27 cellular contexts compared by ENCODE assay signal in the genomic region with DNA sequence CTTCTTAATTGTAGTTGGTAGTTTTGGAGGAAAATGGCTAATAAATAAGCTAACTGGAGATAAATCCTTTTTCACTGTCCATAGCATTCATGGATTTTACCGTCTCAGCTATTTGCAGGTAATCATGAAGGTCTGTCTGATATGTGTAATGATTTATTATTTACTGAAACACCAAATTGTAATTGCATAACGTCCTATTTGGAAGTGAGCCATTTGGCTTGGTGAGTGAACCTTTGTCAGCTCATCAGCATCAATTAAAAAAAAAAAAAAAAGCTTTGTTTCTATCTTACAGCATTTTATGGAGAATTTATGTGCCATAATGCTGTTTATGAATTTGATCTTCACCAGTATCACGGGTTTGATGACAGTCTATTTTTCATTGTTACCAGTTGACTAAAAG.
"Had no signal": no experiment of that assay in that cellular context is flagged by ENCODE, and none has a peak within 500 bp of the region (broad histone marks: within the 10 kb centered on the region; RNA-seq: fewer than 3 reads in every experiment).

No MANE protein-coding gene starts in this region.

- ATAC-seq: naive thymus-derived CD4-positive, alpha-beta T cell; sciatic nerve; stimulated activated effector memory CD8-positive, alpha-beta T cell treated with anti-CD3 and anti-CD28 coated beads, Interleukin-12 subunit alpha, Interleukin-12 subunit beta, amount 100 ng/mL, for 72 hours; WTC11 had no signal

- H3K27me3 Mint-ChIP-seq: activated CD4-positive, alpha-beta memory T cell treated with anti-CD3 and anti-CD28 coated beads, Interleukin-2, amount 10 ng/mL, durations not matched to agents 7 days and 5 days; activated CD4-positive, alpha-beta T cell treated with anti-CD3 and anti-CD28 coated beads, Interleukin-2, amount 10 ng/mL, durations not matched to agents 7 days and 5 days; activated T-cell treated with anti-CD3 and anti-CD28 coated beads, Interleukin-2, amount 50 U/mL, for 24 hours; memory B cell; naive thymus-derived CD4-positive, alpha-beta T cell; progenitor cell of endocrine pancreas; stimulated activated naive CD8-positive, alpha-beta T cell treated with anti-CD3 and anti-CD28 coated beads, Interleukin-15, Interleukin-2, amounts not matched to agents 100 ng/mL and 50 ng/mL, for 24 hours had no signal

- H3K36me3 Mint-ChIP-seq: stimulated activated effector memory CD8-positive, alpha-beta T cell treated with anti-CD3 and anti-CD28 coated beads, Interleukin-12 subunit alpha, Interleukin-12 subunit beta, amount 100 ng/mL, for 72 hours had no signal

- DNase-seq: activated CD4-positive, alpha-beta memory T cell treated with anti-CD3 and anti-CD28 coated beads, Interleukin-2, amount 10 ng/mL, durations not matched to agents 7 days and 5 days; activated CD4-positive, alpha-beta T cell treated with anti-CD3 and anti-CD28 coated beads for 1 hour; activated CD4-positive, alpha-beta T cell treated with anti-CD3 and anti-CD28 coated beads, Interleukin-2, amount 10 ng/mL, durations not matched to agents 7 days and 5 days; activated CD8-positive, alpha-beta memory T cell treated with anti-CD3 and anti-CD28 coated beads, Interleukin-2, amount 50 U/mL, for 48 hours; activated gamma-delta T cell treated with Interleukin-2 at 50 U/mL for 16 hours; activated naive CD4-positive, alpha-beta T cell treated with anti-CD3 and anti-CD28 coated beads, Interleukin-2, amount 50 U/mL, for 16 hours; activated T-cell treated with anti-CD3 and anti-CD28 coated beads, Interleukin-2, amount 50 U/mL, for 24 hours; amniotic stem cell; brain microvascular endothelial cell; central memory CD4-positive, alpha-beta T cell; effector CD8-positive, alpha-beta T cell; foreskin fibroblast; head of caudate nucleus; hypothalamus; immature natural killer cell; midbrain; naive thymus-derived CD4-positive, alpha-beta T cell; ovary; retina; stimulated activated CD4-positive, alpha-beta T cell treated with anti-CD3 and anti-CD28 coated beads, Interleukin-4, amount 100 ng/mL, for 24 hours; T-helper 2 cell had no signal

- H3K4me3 Mint-ChIP-seq: activated CD4-positive, alpha-beta memory T cell treated with anti-CD3 and anti-CD28 coated beads, Interleukin-2, amount 10 ng/mL, durations not matched to agents 7 days and 5 days; activated CD4-positive, alpha-beta T cell treated with anti-CD3 and anti-CD28 coated beads, Interleukin-2, amount 10 ng/mL, durations not matched to agents 7 days and 5 days; activated T-cell treated with anti-CD3 and anti-CD28 coated beads, Interleukin-2, amount 50 U/mL, for 24 hours; immature natural killer cell; memory B cell; naive thymus-derived CD4-positive, alpha-beta T cell; stimulated activated effector memory CD8-positive, alpha-beta T cell treated with anti-CD3 and anti-CD28 coated beads, Interleukin-12 subunit alpha, Interleukin-12 subunit beta, amount 100 ng/mL, for 72 hours; stimulated activated naive CD8-positive, alpha-beta T cell treated with anti-CD3 and anti-CD28 coated beads, Interleukin-15, Interleukin-2, amounts not matched to agents 100 ng/mL and 50 ng/mL, for 24 hours; WTC11 had no signal

- H3K9me3 Mint-ChIP-seq: activated CD4-positive, alpha-beta memory T cell treated with anti-CD3 and anti-CD28 coated beads, Interleukin-2, amount 10 ng/mL, durations not matched to agents 7 days and 5 days; activated CD4-positive, alpha-beta T cell treated with anti-CD3 and anti-CD28 coated beads, Interleukin-2, amount 10 ng/mL, durations not matched to agents 7 days and 5 days; activated T-cell treated with anti-CD3 and anti-CD28 coated beads, Interleukin-2, amount 50 U/mL, for 24 hours; immature natural killer cell; memory B cell; naive thymus-derived CD4-positive, alpha-beta T cell; stimulated activated effector memory CD8-positive, alpha-beta T cell treated with anti-CD3 and anti-CD28 coated beads, Interleukin-12 subunit alpha, Interleukin-12 subunit beta, amount 100 ng/mL, for 72 hours; stimulated activated naive CD8-positive, alpha-beta T cell treated with anti-CD3 and anti-CD28 coated beads, Interleukin-15, Interleukin-2, amounts not matched to agents 100 ng/mL and 50 ng/mL, for 24 hours; WTC11 had no signal

- H3K27ac Mint-ChIP-seq: activated CD4-positive, alpha-beta memory T cell treated with anti-CD3 and anti-CD28 coated beads, Interleukin-2, amount 10 ng/mL, durations not matched to agents 7 days and 5 days; activated CD4-positive, alpha-beta T cell treated with anti-CD3 and anti-CD28 coated beads, Interleukin-2, amount 10 ng/mL, durations not matched to agents 7 days and 5 days; activated T-cell treated with anti-CD3 and anti-CD28 coated beads, Interleukin-2, amount 50 U/mL, for 24 hours; immature natural killer cell; memory B cell; progenitor cell of endocrine pancreas; stimulated activated effector memory CD8-positive, alpha-beta T cell treated with anti-CD3 and anti-CD28 coated beads, Interleukin-12 subunit alpha, Interleukin-12 subunit beta, amount 100 ng/mL, for 72 hours; stimulated activated naive CD8-positive, alpha-beta T cell treated with anti-CD3 and anti-CD28 coated beads, Interleukin-15, Interleukin-2, amounts not matched to agents 100 ng/mL and 50 ng/mL, for 24 hours; WTC11 had no signal

- H3K4me1 Mint-ChIP-seq: activated CD4-positive, alpha-beta memory T cell treated with anti-CD3 and anti-CD28 coated beads, Interleukin-2, amount 10 ng/mL, durations not matched to agents 7 days and 5 days; activated CD4-positive, alpha-beta T cell treated with anti-CD3 and anti-CD28 coated beads, Interleukin-2, amount 10 ng/mL, durations not matched to agents 7 days and 5 days; immature natural killer cell; memory B cell; stimulated activated effector memory CD8-positive, alpha-beta T cell treated with anti-CD3 and anti-CD28 coated beads, Interleukin-12 subunit alpha, Interleukin-12 subunit beta, amount 100 ng/mL, for 72 hours had no signal
